In genomic region chr4:18021720-18022571, GRCh38 we compare ENCODE assay signal across 8 cellular contexts. TPM values are rescaled to one million over a fixed set of nuclear protein-coding genes. Genes with fewer than 3 reads are reported as not detected.
DNase-seq lines count a peak whose midpoint lies in the region; ATAC-seq and TF ChIP-seq lines count a peak whose summit lies in the region.

Gene LCORL (minus strand): TSS chr4:18021755. CDS start chr4:18021751, 4 bp downstream.

- peaks cover 2% of the 10 kb centered on the region for H3K36me3 Mint-ChIP-seq in IgD-negative memory B cell
- H3K36me3 Mint-ChIP-seq in activated T-cell treated with anti-CD3 and anti-CD28 coated beads, Interleukin-2, amount 50 U/mL, for 24 hours (ENCODE audit: low read depth): peaks cover 8% of the 10 kb centered on the region

- peak within 1 kb of the TSS; percentile 77 to 80 for H3K9ac ChIP-seq in mucosa of rectum (ENCODE audit: low read depth in 1 of 2, low read length in 2 of 2)

- H3K4me1 ChIP-seq in mucosa of rectum (ENCODE audit: control insufficient read depth in 2 of 2, insufficient read depth in 2 of 2, low read length in 2 of 2): peaks cover 7 to 12% of the 10 kb centered on the region in 2 donors

- peaks cover 21 to 30% (median 24%) of the 10 kb centered on the region in 3 donors for H3K4me1 Mint-ChIP-seq in IgD-negative memory B cell
- H3K4me1 Mint-ChIP-seq in activated T-cell treated with anti-CD3 and anti-CD28 coated beads, Interleukin-2, amount 50 U/mL, for 24 hours (ENCODE audit: low read depth): peaks cover 19% of the 10 kb centered on the region

- H3K36me3 ChIP-seq in mucosa of rectum (ENCODE audit: control insufficient read depth in 2 of 2, insufficient read depth in 2 of 2, low read length in 2 of 2): no peaks in the 10 kb centered on the region

- H3K9me3 Mint-ChIP-seq in IgD-negative memory B cell: no peaks in the 10 kb centered on the region
- H3K9me3 Mint-ChIP-seq in activated T-cell treated with anti-CD3 and anti-CD28 coated beads, Interleukin-2, amount 50 U/mL, for 24 hours: no peaks in the 10 kb centered on the region

- no peaks in the 10 kb centered on the region for H3K27me3 Mint-ChIP-seq in IgD-negative memory B cell
- H3K27me3 Mint-ChIP-seq in activated T-cell treated with anti-CD3 and anti-CD28 coated beads, Interleukin-2, amount 50 U/mL, for 24 hours: peaks cover 41% of the 10 kb centered on the region

- peak; percentile 89 for DNase-seq in DMS153 (lab: John Stamatoyannopoulos, UW)
- DNase-seq in OCI-M2 (lab: John Stamatoyannopoulos, UW; ENCODE audit: unreplicated experiment): peak; percentile 75
- DNase-seq in activated T-cell treated with anti-CD3 and anti-CD28 coated beads, Interleukin-2, amount 50 U/mL, for 24 hours: peak; percentile 91
- peak; percentile 96 to 97 for DNase-seq in erythroblast (lab: John Stamatoyannopoulos, UW)
- peak; percentile 88 for DNase-seq in stimulated activated CD8-positive, alpha-beta memory T cell treated with anti-CD3 and anti-CD28 coated beads, Interleukin-4, amount 100 ng/mL, for 48 hours

- peak within 1 kb of the TSS; percentile 88 to 95 (median 89) for H3K27ac Mint-ChIP-seq in IgD-negative memory B cell
- H3K27ac Mint-ChIP-seq in activated T-cell treated with anti-CD3 and anti-CD28 coated beads, Interleukin-2, amount 50 U/mL, for 24 hours: peak within 1 kb of the TSS; percentile 86

- ATAC-seq in GM21529 (IDR thresholded peaks at IDR 0.05; ENCODE audit: unreplicated experiment): peak; percentile 77

- TF ChIP-seq POLR2A in erythroblast (IDR thresholded peaks at IDR 0.05; ENCODE audit: low read length): peak; percentile 22

- no peaks in the 10 kb centered on the region for H3K9me3 ChIP-seq in mucosa of rectum (ENCODE audit: control insufficient read depth in 2 of 2, low read length in 2 of 2)

- peak within 1 kb of the TSS; percentile 84 to 89 for H3K4me3 ChIP-seq in mucosa of rectum (ENCODE audit: low read length in 2 of 2)

- H3K4me3 Mint-ChIP-seq in IgD-negative memory B cell: peak within 1 kb of the TSS; percentile 93 to 99 (median 98)
- H3K4me3 Mint-ChIP-seq in activated T-cell treated with anti-CD3 and anti-CD28 coated beads, Interleukin-2, amount 50 U/mL, for 24 hours: peak within 1 kb of the TSS; percentile 88

- peak within 1 kb of the TSS; percentile 92 to 94 for H3K27ac ChIP-seq in mucosa of rectum (ENCODE audit: low read depth in 2 of 2, low read length in 2 of 2)

- no peaks in the 10 kb centered on the region for H3K27me3 ChIP-seq in mucosa of rectum (ENCODE audit: control insufficient read depth in 2 of 2, insufficient read depth in 2 of 2, low read length in 2 of 2)

RNA-seq across cellular contexts. Expression of gene LCORL, which starts in this region (rescaled TPM):
- polyA plus RNA-seq in IgD-negative memory B cell: 11.6 TPM

Comparison
In these comparisons a context has a peak if more than half of its experiments do, and no peak if none do; other contexts are left out.
1. Peak in every context shown above with its lines: DNase-seq, ATAC-seq, H3K4me3 ChIP-seq and H3K27ac ChIP-seq.